In the genomic region with DNA sequence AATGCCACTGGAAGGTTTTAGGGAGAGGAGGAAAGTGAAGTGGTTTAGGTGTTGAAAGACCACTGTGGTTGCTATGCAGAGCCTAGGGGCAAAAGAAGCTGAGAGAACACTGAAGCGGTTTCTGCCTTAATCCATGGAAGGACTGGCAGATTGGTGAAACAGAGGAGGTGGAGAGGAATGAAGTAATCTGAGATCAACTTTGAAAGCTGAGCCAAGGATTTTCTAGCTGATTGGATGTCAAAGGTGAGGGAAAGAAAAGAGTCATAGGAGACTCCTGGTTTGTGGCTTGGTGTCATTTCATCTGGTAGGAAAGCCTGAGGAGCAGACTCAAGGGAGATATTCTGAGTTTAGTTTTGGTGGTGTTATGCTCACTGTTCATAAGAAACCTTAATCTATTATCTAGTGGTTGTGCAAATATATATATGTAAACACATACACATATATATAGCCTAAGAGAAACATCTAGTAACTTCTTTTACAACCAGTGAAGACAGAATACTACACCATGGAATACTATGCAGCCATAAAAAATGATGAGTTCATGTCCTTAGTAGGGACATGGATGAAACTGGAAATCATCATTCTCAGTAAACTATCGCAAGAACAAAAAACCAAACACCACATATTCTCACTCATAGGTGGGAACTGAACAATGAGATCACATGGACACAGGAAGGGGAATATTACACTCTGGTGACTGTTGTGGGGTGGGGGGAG, we compare ENCODE assay signal across 15 cellular contexts.
DNase-seq lines count a peak whose midpoint lies in the region; FAIRE-seq and TF ChIP-seq lines count a peak whose summit lies in the region.
"Had no signal": no experiment of that assay in that cellular context is flagged by ENCODE, and none has a peak within 500 bp of the region (broad histone marks: within the 10 kb centered on the region; RNA-seq: fewer than 3 reads in every experiment).

No MANE protein-coding gene starts in this region.

- FAIRE-seq in bronchial epithelial cell (lab: Jason Lieb, UNC), result no peak

- no peaks in the 10 kb centered on the region for H3K36me3 ChIP-seq in bronchial epithelial cell (ENCODE audit: control insufficient read depth, insufficient read depth, low read length)
- no peaks in the 10 kb centered on the region for H3K36me3 ChIP-seq in ovary
- H3K36me3 ChIP-seq in sigmoid colon, result no peaks in the 10 kb centered on the region
- H3K36me3 ChIP-seq: right lobe of liver had no signal

- DNase-seq in NCI-H2107 treated with DMSO at 0.1 percent for 48 hours (lab: John Stamatoyannopoulos, UW; ENCODE audit: unreplicated experiment) (peak; percentile 5), NCI-H2107 (lab: John Stamatoyannopoulos, UW) (no peak), NCI-H82 (lab: John Stamatoyannopoulos, UW) (peak; percentile 81), bronchial epithelial cell (ENCODE audit: low read depth) (peak; percentile 89), non-pigmented ciliary epithelial cell (ENCODE audit: low read depth) (peak; percentile 36), ovary (no peak), NOMO-1 (lab: John Stamatoyannopoulos, UW; ENCODE audit: unreplicated experiment in 2 of 2) (no peak), sigmoid colon (no peak)
- DNase-seq: activated CD4-positive, alpha-beta T cell treated with anti-CD3 and anti-CD28 coated beads, Interleukin-2, amount 50 U/mL, for 1 hour; CD4-positive, alpha-beta memory T cell; GF-D8; NCI-H1105 treated with DMSO at 0.1 percent for 48 hours; NCI-H510A; T-helper 17 cell had no signal

- 93 to 98% (median 94%) methylated on average over 2 of the region's 2 CpGs for WGBS in ovary, 3 donors
- 87 to 94% methylated on average over 2 of the region's 2 CpGs for WGBS in sigmoid colon, 2 donors

- H3K9me3 ChIP-seq in ovary (no peaks in the 10 kb centered on the region), sigmoid colon (no peaks in the 10 kb centered on the region)
- H3K9me3 ChIP-seq: right lobe of liver had no signal

- TF ChIP-seq POLR2A in ovary (IDR thresholded peaks at IDR 0.05) (no peak), sigmoid colon (IDR thresholded peaks at IDR 0.05) (no peak)

- H3K27me3 ChIP-seq in bronchial epithelial cell (ENCODE audit: control insufficient read depth, insufficient read depth, low read length) (no peaks in the 10 kb centered on the region), ovary (no peaks in the 10 kb centered on the region), sigmoid colon (no peaks in the 10 kb centered on the region)
- H3K27me3 ChIP-seq: right lobe of liver had no signal

- H3K27ac ChIP-seq in ovary, result no peak overlapping the region
- H3K27ac ChIP-seq in sigmoid colon, result no peak overlapping the region
- H3K27ac ChIP-seq: right lobe of liver had no signal

- TF ChIP-seq EP300 in ovary (IDR thresholded peaks at IDR 0.05) (no peak), sigmoid colon (IDR thresholded peaks at IDR 0.05) (no peak)

- no peaks in the 10 kb centered on the region for H3K4me1 ChIP-seq in ovary (ENCODE audit: insufficient read depth)
- H3K4me1 ChIP-seq in sigmoid colon, result no peaks in the 10 kb centered on the region
- H3K4me1 ChIP-seq: right lobe of liver had no signal

- intact Hi-C loops in ovary (cut with DNase I), result no loop called here
- intact Hi-C loops in sigmoid colon (cut with DNase I), result no loop called here

- H3K4me3 ChIP-seq in bronchial epithelial cell (ENCODE audit: low read depth, low read length), result no peak overlapping the region
- no peak overlapping the region for H3K4me3 ChIP-seq in ovary
- H3K4me3 ChIP-seq in sigmoid colon, result no peak overlapping the region
- H3K4me3 ChIP-seq: right lobe of liver had no signal

- no peak for TF ChIP-seq CTCF in bronchial epithelial cell (IDR thresholded peaks at IDR 0.05; ENCODE audit: insufficient read depth, low read length, severe bottlenecking)
- no peak for TF ChIP-seq CTCF in ovary (IDR thresholded peaks at IDR 0.05)
- no peak for TF ChIP-seq CTCF in sigmoid colon (IDR thresholded peaks at IDR 0.05)

Comparison
In these comparisons a context has a peak if more than half of its experiments do, and no peak if none do; other contexts are left out.
1. DNase-seq: peak in NCI-H2107 treated with DMSO at 0.1 percent for 48 hours (single experiment), NCI-H82 (single experiment), bronchial epithelial cell (single experiment) and non-pigmented ciliary epithelial cell (single experiment); none in NCI-H2107 (single experiment), ovary (0 of 5), NOMO-1 (0 of 2) and sigmoid colon (single experiment).